In genomic region chr6:1388081-1388926, GRCh38 we compare ENCODE assay signal across 11 cellular contexts. TPM values are rescaled to one million over a fixed set of nuclear protein-coding genes. Genes with fewer than 3 reads are reported as not detected.
DNase-seq lines count a peak whose midpoint lies in the region; ATAC-seq and TF ChIP-seq lines count a peak whose summit lies in the region.
"Had no signal": no experiment of that assay in that cellular context is flagged by ENCODE, and none has a peak within 500 bp of the region (broad histone marks: within the 10 kb centered on the region; RNA-seq: fewer than 3 reads in every experiment).

No MANE protein-coding gene starts in this region.

- no peaks in the 10 kb centered on the region for H3K9me1 ChIP-seq in IMR-90 (ENCODE audit: insufficient read depth, low read length)

- ATAC-seq in IMR-90 (ENCODE audit: low read depth) = peak; percentile 21
- no peak for ATAC-seq in aorta (ENCODE audit: low FRiP score)
- ATAC-seq in GM18868 (IDR thresholded peaks at IDR 0.05; ENCODE audit: unreplicated experiment) = no peak

- H2BK120ac ChIP-seq in IMR-90 (ENCODE audit: low read depth, low read length) = peak overlapping the region; percentile 51
- H2BK120ac ChIP-seq in neuronal stem cell (ENCODE audit: low read depth, low read length) = no peak overlapping the region

- CTCF ChIA-PET in IMR-90 (lab: Yijun Ruan, JAX) = interaction anchor here (0.8 to 0.9 kb wide), 2 partner anchors 24 to 477 kb away, joined by 3 to 5 read pairs; no protein-coding TSS in a partner anchor

- H3K18ac ChIP-seq in IMR-90 (ENCODE audit: low read depth, low read length) = no peak overlapping the region
- H3K18ac ChIP-seq in neuronal stem cell (ENCODE audit: low read length) = peak overlapping the region; percentile 80

- peaks cover 45% of the 10 kb centered on the region for H3K27me3 Mint-ChIP-seq in endothelial cell (ENCODE audit: unreplicated experiment)

- H2AK5ac ChIP-seq in IMR-90 (ENCODE audit: low read depth, low read length) (peak overlapping the region; percentile 45; the same call in 1 of the 2 replicates), neuronal stem cell (ENCODE audit: low read depth, low read length) (no peak overlapping the region)

- in situ Hi-C loops in IMR-90 (cut with MboI; ENCODE audit: low sequenced_read_pairs) = loop anchor here (25.0 kb wide), 1 partner anchor 476 kb away; no protein-coding TSS in a partner anchor

- no peaks in the 10 kb centered on the region for H3K9me3 ChIP-seq in IMR-90 (ENCODE audit: control insufficient read depth, insufficient read depth, low read length)
- peaks cover 0 to 3% of the 10 kb centered on the region in 2 donors for H3K9me3 ChIP-seq in neuronal stem cell (replicated peaks in 1 of 2; ENCODE audit: control insufficient read depth in 2 of 2, insufficient read depth in 1 of 2, low read depth in 1 of 2, low read length in 2 of 2)
- no peaks in the 10 kb centered on the region for H3K9me3 ChIP-seq in aorta (ENCODE audit: control insufficient read depth, low read length)

- H3K79me1 ChIP-seq in IMR-90 (ENCODE audit: low read depth in 1 of 2, low read length in 2 of 2) (no peaks in the 10 kb centered on the region), neuronal stem cell (ENCODE audit: low read depth, low read length) (no peaks in the 10 kb centered on the region)

- H3K4ac ChIP-seq in IMR-90 (ENCODE audit: low read depth, low read length) (peak overlapping the region; percentile 64), neuronal stem cell (ENCODE audit: low read length) (no peak overlapping the region)

- POLR2A ChIA-PET in IMR-90 (lab: Charles Lee; ENCODE audit: unreplicated experiment) = interaction anchor here (1.3 kb wide), 1 partner anchor 9 kb away, joined by 5 read pairs; no protein-coding TSS in a partner anchor

- BruUV-seq in IMR-90 (replicated peaks; lab: Mats Ljungman, UMichigan) = no TSS peak

- no peak overlapping the region for H2BK15ac ChIP-seq in IMR-90 (ENCODE audit: low read depth, low read length)
- H2BK15ac ChIP-seq in neuronal stem cell (ENCODE audit: low read length) = no peak overlapping the region

- H3K4me1 ChIP-seq in IMR-90 (ENCODE audit: control insufficient read depth, insufficient read depth, low read length) = peaks cover 11% of the 10 kb centered on the region
- peaks cover 9 to 14% of the 10 kb centered on the region in 2 donors for H3K4me1 ChIP-seq in neuronal stem cell (ENCODE audit: control insufficient read depth in 2 of 2, insufficient read depth in 1 of 2, low read depth in 1 of 2, low read length in 2 of 2)
- H3K4me1 ChIP-seq in aorta (ENCODE audit: control insufficient read depth in 1 of 2, insufficient read depth in 2 of 2, low read length in 2 of 2) = no peaks in the 10 kb centered on the region

- H2AFZ ChIP-seq in IMR-90 (replicated peaks; ENCODE audit: low read length, poor library complexity) = peak overlapping the region; percentile 89
- H2AFZ ChIP-seq in neuronal stem cell (ENCODE audit: low read length) = peak overlapping the region; percentile 78

- H3K27ac Mint-ChIP-seq in endothelial cell (ENCODE audit: unreplicated experiment) = peak overlapping the region; percentile 28

- H4K8ac ChIP-seq in IMR-90 (ENCODE audit: low read depth in 2 of 2, low read length in 2 of 2) (peak overlapping the region; percentile 31 to 34; a peak in 2 of 4 replicates), neuronal stem cell (ENCODE audit: low read depth, low read length) (no peak overlapping the region)

- H3K27ac ChIP-seq in IMR-90 (ENCODE audit: insufficient read depth, low read length) = peak overlapping the region; percentile 31; the same call in 1 of the 2 replicates
- H3K27ac ChIP-seq in neuronal stem cell (replicated peaks; ENCODE audit: low read length) = no peak overlapping the region
- no peak overlapping the region for H3K27ac ChIP-seq in aorta (ENCODE audit: low read depth in 1 of 2, low read length in 2 of 2)

- H3K27me3 ChIP-seq in IMR-90 (ENCODE audit: control insufficient read depth, insufficient read depth, low read length) = no peaks in the 10 kb centered on the region; the same call in 1 of the 2 replicates
- peaks cover 79 to 98% (median 92%) of the 10 kb centered on the region in 3 experiments for H3K27me3 ChIP-seq in neuronal stem cell (ENCODE audit: control insufficient read depth in 3 of 3, insufficient read depth in 3 of 3, low read depth in 1 of 3, low read length in 3 of 3)
- no peaks in the 10 kb centered on the region for H3K27me3 ChIP-seq in aorta (ENCODE audit: control insufficient read depth in 1 of 2, insufficient read depth in 2 of 2, low read length in 1 of 2)

- H3K23ac ChIP-seq in IMR-90 (ENCODE audit: low read depth, low read length) = 0 out of 2 replicates have a peak overlapping the region, but pooled peaks have one; percentile 48
- H3K23ac ChIP-seq in neuronal stem cell (ENCODE audit: low read depth, low read length, poor library complexity) = peak overlapping the region; percentile 73

- H3K36me3 ChIP-seq in IMR-90 (ENCODE audit: control insufficient read depth, insufficient read depth, low read length) (no peaks in the 10 kb centered on the region), neuronal stem cell (replicated peaks in 1 of 2; ENCODE audit: control insufficient read depth in 2 of 2, insufficient read depth in 2 of 2, low read length in 2 of 2) (no peaks in the 10 kb centered on the region), aorta (ENCODE audit: control insufficient read depth in 1 of 2, insufficient read depth in 2 of 2, low read length in 1 of 2) (no peaks in the 10 kb centered on the region)

- no peak overlapping the region for H4K5ac ChIP-seq in IMR-90 (ENCODE audit: low read depth, low read length)

- H3K4me2 ChIP-seq in IMR-90 (ENCODE audit: low read depth, low read length) = peak overlapping the region; percentile 90
- peak overlapping the region; percentile 11 for H3K4me2 ChIP-seq in neuronal stem cell (ENCODE audit: insufficient read depth, low read length, poor library complexity, severe bottlenecking)

- peak overlapping the region; percentile 33; the same call in 1 of the 2 replicates for H3K9ac ChIP-seq in IMR-90 (ENCODE audit: low read depth, low read length)
- H3K9ac ChIP-seq in neuronal stem cell (ENCODE audit: low read depth, low read length, poor library complexity) = peak overlapping the region; percentile 60

- no peak for TF ChIP-seq RAD21 in IMR-90 (IDR thresholded peaks at IDR 0.05; ENCODE audit: low read length)

- no peak overlapping the region for H3K56ac ChIP-seq in IMR-90 (ENCODE audit: extremely low read depth, insufficient read depth, low read length)

- 21% methylated on average over 5 of the region's 22 CpGs; no CpG with 5 or more reads in 1 of the 2 experiments for WGBS in IMR-90 (ENCODE audit: extremely low coverage in 2 of 2, insufficient read length in 1 of 2), 2 experiments
- WGBS in neuronal stem cell (ENCODE audit: extremely low coverage in 2 of 2, insufficient read length in 2 of 2, insufficient replicate concordance in 1 of 2), 2 donors = no CpG with 5 or more reads among the region's 22 CpGs
- 22 to 32% methylated on average over 20 to 22 of the region's 22 CpGs for WGBS in aorta, 2 donors

- H4K20me1 ChIP-seq in IMR-90 (ENCODE audit: insufficient read depth, low read length) = peaks cover 13% of the 10 kb centered on the region; the same call in 1 of the 2 replicates

- peak overlapping the region; percentile 23 for H3K14ac ChIP-seq in IMR-90 (replicated peaks; ENCODE audit: low read depth, low read length)
- H3K14ac ChIP-seq in neuronal stem cell (ENCODE audit: low read length) = no peak overlapping the region

- intact Hi-C loops in IMR-90 (cut with micrococcal nuclease) (loop anchor here (5.0 kb wide), 1 partner anchor 76 kb away; the partner anchor contains the start of gene FOXQ1), aorta (cut with DNase I) (no loop called here)

- no peak overlapping the region for H3K4me3 Mint-ChIP-seq in endothelial cell (ENCODE audit: unreplicated experiment)

- H3K36me3 Mint-ChIP-seq in endothelial cell (ENCODE audit: low read depth, unreplicated experiment) = no peaks in the 10 kb centered on the region

- no peaks in the 10 kb centered on the region for H3K9me3 Mint-ChIP-seq in endothelial cell (ENCODE audit: unreplicated experiment)

- no peak for TF ChIP-seq POLR2A in IMR-90 (IDR thresholded peaks at IDR 0.05; ENCODE audit: low read depth, low read length)

- peaks cover 23% of the 10 kb centered on the region for H3K4me1 Mint-ChIP-seq in endothelial cell (ENCODE audit: unreplicated experiment)

- no peak overlapping the region for H4K91ac ChIP-seq in IMR-90 (ENCODE audit: insufficient read depth, low read depth, low read length)
- H4K91ac ChIP-seq in neuronal stem cell (ENCODE audit: low read depth, low read length, poor library complexity) = no peak overlapping the region

- dilution Hi-C loops in IMR-90 (cut with HindIII; ENCODE audit: low sequenced_read_pairs, unreplicated experiment) = no loop called here

- H2BK5ac ChIP-seq in IMR-90 (ENCODE audit: low read depth, low read length, poor library complexity, severe bottlenecking) = no peak overlapping the region
- H2BK5ac ChIP-seq in neuronal stem cell (ENCODE audit: low read length) = no peak overlapping the region

- H2BK20ac ChIP-seq in IMR-90 (ENCODE audit: low read depth, low read length) = peak overlapping the region; percentile 58; the same call in 1 of the 2 replicates

- no peak overlapping the region for H2AK9ac ChIP-seq in IMR-90 (replicated peaks; ENCODE audit: low read depth, low read length, poor library complexity)

- H3K4me3 ChIP-seq in IMR-90 (ENCODE audit: insufficient read depth, low read depth, low read length) (peak overlapping the region; percentile 58), neuronal stem cell (ENCODE audit: low read length in 2 of 2) (no peak overlapping the region), aorta (ENCODE audit: low read length in 2 of 2) (no peak overlapping the region)

- DNase-seq in D341Med (ENCODE audit: low spot score) (peak; percentile 77), IMR-90 (peak; percentile 53), endothelial cell (ENCODE audit: low spot score) (no peak), neuronal stem cell (ENCODE audit: low spot score) (peak; percentile 31), H4 (ENCODE audit: low spot score) (no peak), SW480 (ENCODE audit: low spot score) (no peak), aorta (no peak)
- DNase-seq: activated CD4-positive, alpha-beta T cell treated with anti-CD3 and anti-CD28 coated beads for 1 hour; NCI-H2227 treated with DMSO at 0.1 percent for 48 hours; stimulated activated naive CD4-positive, alpha-beta T cell had no signal

- TF ChIP-seq CTCF in IMR-90 (conservative IDR thresholded peaks at IDR 0.05; ENCODE audit: low read depth, low read length) (no peak), endothelial cell (IDR thresholded peaks at IDR 0.05; ENCODE audit: unreplicated experiment) (no peak)

- peak overlapping the region; percentile 41 for H2BK12ac ChIP-seq in neuronal stem cell (ENCODE audit: low read length)

RNA-seq across cellular contexts. Expression of gene FOXF2, which starts 1.1 kb away (rescaled TPM):
- total RNA-seq in IMR-90 (2012; rRNA removed) = 2.5 TPM in 2 replicates
- polyA plus RNA-seq in IMR-90 (2012; rRNA removed) = 16.3 and 17.3 TPM in 2 replicates
- 13.8 and 25.8 TPM in 2 replicates for polyA plus RNA-seq in IMR-90 (2012; cell fraction: cytosol; rRNA removed)
- 11.7 and 17.4 TPM in 2 replicates for polyA plus RNA-seq in IMR-90 (2012; cell fraction: nucleus; rRNA removed; ENCODE audit: low replicate concordance)
- not detected for total RNA-seq in endothelial cell (ENCODE audit: unreplicated experiment)
- not detected for polyA plus RNA-seq in neuronal stem cell (2013, experiment 1 of 2)
- not detected for polyA plus RNA-seq in neuronal stem cell (2013, experiment 2 of 2)
- 18.3 and 21.5 TPM in 2 replicates for total RNA-seq in H4 (2014; rRNA removed; shearing (Covaris generic))
- under 1 TPM; 0.52 to 0.69 TPM for total RNA-seq in aorta
- polyA plus RNA-seq in aorta = not detected

Comparison
In these comparisons a context has a peak if more than half of its experiments do, and no peak if none do; other contexts are left out.
1. DNase-seq: peak in D341Med (single experiment), IMR-90 (single experiment) and neuronal stem cell (single experiment); none in endothelial cell (single experiment), H4 (single experiment), SW480 (single experiment) and aorta (0 of 2).